8 cellular contexts compared by ENCODE assay signal in genomic region chr3:56799251-56799882, GRCh38. TPM values are rescaled to one million over a fixed set of nuclear protein-coding genes. Genes with fewer than 3 reads are reported as not detected.
A peak's percentile ranks its signal among the peaks of the same experiment; 100 is the strongest.
DNase-seq lines count a peak whose midpoint lies in the region; ATAC-seq, FAIRE-seq and TF ChIP-seq lines count a peak whose summit lies in the region.

No MANE protein-coding gene starts in this region.

- no peaks in the 10 kb centered on the region for H3K9me2 ChIP-seq in PC-9 (ENCODE audit: insufficient read depth)

- TF ChIP-seq EP300 in Ishikawa (IDR thresholded peaks at IDR 0.05; ENCODE audit: borderline replicate concordance): no peak

- in situ Hi-C loops in T47D (cut with HindIII; ENCODE audit: low pct_unique_long_range_greater_than_20kb, low sequenced_read_pairs): no loop called here

- H3F3A ChIP-seq in PC-9 (ENCODE audit: insufficient read depth, low read depth): peaks cover 4% of the 10 kb centered on the region; the same call in 1 of the 2 replicates

- H3K36me3 ChIP-seq in PC-9 (ENCODE audit: low read depth): no peaks in the 10 kb centered on the region
- peaks cover 0 to 4% of the 10 kb centered on the region in 2 experiments for H3K36me3 ChIP-seq in keratinocyte (ENCODE audit: control insufficient read depth in 2 of 2, extremely low read depth in 1 of 2, insufficient read depth in 2 of 2, low read length in 2 of 2)

- CTCF ChIA-PET in PC-9 (lab: Charles Lee): interaction anchor here (0.5 to 1.4 kb wide), 7 partner anchors 12 to 398 kb away, joined by 3 to 9 read pairs (median 4); no protein-coding TSS in a partner anchor

- peak overlapping the region; percentile 53 for H3K9ac ChIP-seq in keratinocyte (ENCODE audit: control insufficient read depth, extremely low read depth, insufficient read depth, low read length)

- dilution Hi-C loops in keratinocyte (cut with MboI; ENCODE audit: extremely low pct_ligation_motif_present, low sequenced_read_pairs): no loop called here

- POLR2A ChIA-PET in PC-9 (lab: Charles Lee; ENCODE audit: unreplicated experiment): no interaction called here

- peaks cover 16% of the 10 kb centered on the region for H3K36me3 Mint-ChIP-seq in stimulated activated effector memory CD8-positive, alpha-beta T cell treated with anti-CD3 and anti-CD28 coated beads, Interleukin-12 subunit alpha, Interleukin-12 subunit beta, amount 100 ng/mL, for 72 hours

- H2AFZ ChIP-seq in PC-9: no peak overlapping the region
- H2AFZ ChIP-seq in keratinocyte (ENCODE audit: control insufficient read depth, low read length): no peak overlapping the region

- BruUV-seq in PC-9 (replicated peaks; lab: Mats Ljungman, UMichigan): no TSS peak

- H3K27me3 ChIP-seq in PC-9 (ENCODE audit: insufficient read depth, low read depth): no peaks in the 10 kb centered on the region
- H3K27me3 ChIP-seq in keratinocyte (ENCODE audit: control insufficient read depth, extremely low read depth, insufficient read depth, low read length): no peaks in the 10 kb centered on the region

- TF ChIP-seq CTCF in PC-9 (conservative IDR thresholded peaks at IDR 0.05): peak; percentile 75
- peak; percentile 3 to 44 (median 35) for TF ChIP-seq CTCF in keratinocyte (optimal IDR thresholded peaks at IDR 0.05 in 1 of 3, IDR thresholded peaks at IDR 0.05 in 1 of 3, conservative IDR thresholded peaks at IDR 0.05 in 1 of 3; ENCODE audit: extremely low read depth in 1 of 3, insufficient read depth in 2 of 3, low read length in 3 of 3)

- H3K79me2 ChIP-seq in PC-9 (ENCODE audit: low read depth) (0 out of 2 replicates have a peak, but pooled peaks cover 4% of the 10 kb centered on the region), keratinocyte (ENCODE audit: control insufficient read depth, insufficient read depth, low read length) (peaks cover 68% of the 10 kb centered on the region)

- intact Hi-C loops in PC-9 (cut with micrococcal nuclease; ENCODE audit: unreplicated experiment): loop anchor here (1.0 kb wide), 1 partner anchor 97 kb away; no protein-coding TSS in a partner anchor

- no peaks in the 10 kb centered on the region for H4K20me1 ChIP-seq in PC-9 (ENCODE audit: insufficient read depth)
- peaks cover 2% of the 10 kb centered on the region for H4K20me1 ChIP-seq in keratinocyte (ENCODE audit: control insufficient read depth, extremely low read depth, insufficient read depth, low read length)

- H3K4me2 ChIP-seq in PC-9: peak overlapping the region; percentile 15; the same call in 1 of the 2 replicates
- H3K4me2 ChIP-seq in keratinocyte (ENCODE audit: control insufficient read depth, extremely low read depth, insufficient read depth, low read depth, low read length): peak overlapping the region; percentile 85

- H3K4me3 ChIP-seq in PC-9: no peak overlapping the region
- peak overlapping the region; percentile 60 to 96 (median 85) for H3K4me3 ChIP-seq in keratinocyte (ENCODE audit: control insufficient read depth in 2 of 3, extremely low read depth in 1 of 3, insufficient read depth in 2 of 3, low read depth in 1 of 3, low read length in 3 of 3)

- H3K9me3 Mint-ChIP-seq in stimulated activated effector memory CD8-positive, alpha-beta T cell treated with anti-CD3 and anti-CD28 coated beads, Interleukin-12 subunit alpha, Interleukin-12 subunit beta, amount 100 ng/mL, for 72 hours: no peaks in the 10 kb centered on the region

- H3K27ac ChIP-seq in PC-9 (no peak overlapping the region), keratinocyte (ENCODE audit: control insufficient read depth, insufficient read depth, low read length) (no peak overlapping the region)

- FAIRE-seq in keratinocyte (lab: Jason Lieb, UNC): no peak

- H3K9me3 ChIP-seq in PC-9 (ENCODE audit: insufficient read depth, low read depth): no peaks in the 10 kb centered on the region
- no peaks in the 10 kb centered on the region for H3K9me3 ChIP-seq in keratinocyte (ENCODE audit: control insufficient read depth, low read depth, low read length)

- peak overlapping the region; percentile 84 for H3K4me3 Mint-ChIP-seq in stimulated activated effector memory CD8-positive, alpha-beta T cell treated with anti-CD3 and anti-CD28 coated beads, Interleukin-12 subunit alpha, Interleukin-12 subunit beta, amount 100 ng/mL, for 72 hours

- no peaks in the 10 kb centered on the region for H3K9me1 ChIP-seq in keratinocyte (ENCODE audit: control insufficient read depth, extremely low read depth, insufficient read depth, low read length)

- no peak for ATAC-seq in stimulated activated effector memory CD8-positive, alpha-beta T cell treated with anti-CD3 and anti-CD28 coated beads, Interleukin-12 subunit alpha, Interleukin-12 subunit beta, amount 100 ng/mL, for 72 hours
- no peak for ATAC-seq in HG02973 (IDR thresholded peaks at IDR 0.05; ENCODE audit: unreplicated experiment)

- TF ChIP-seq RAD21 in Ishikawa (IDR thresholded peaks at IDR 0.05; ENCODE audit: low read depth): peak; percentile 59

- H3K4me1 Mint-ChIP-seq in stimulated activated effector memory CD8-positive, alpha-beta T cell treated with anti-CD3 and anti-CD28 coated beads, Interleukin-12 subunit alpha, Interleukin-12 subunit beta, amount 100 ng/mL, for 72 hours: peaks cover 52% of the 10 kb centered on the region

- H3K27ac Mint-ChIP-seq in stimulated activated effector memory CD8-positive, alpha-beta T cell treated with anti-CD3 and anti-CD28 coated beads, Interleukin-12 subunit alpha, Interleukin-12 subunit beta, amount 100 ng/mL, for 72 hours: peak overlapping the region; percentile 43

- DNase-seq in DMS114 treated with DMSO at 0.1 percent for 48 hours (lab: John Stamatoyannopoulos, UW; ENCODE audit: unreplicated experiment): peak; percentile 48
- peak in 1 of 2 experiments; percentile 62 for DNase-seq in PC-9
- peak; percentile 12 to 49 for DNase-seq in T47D (ENCODE audit: low read depth in 1 of 2, low spot score in 1 of 2)
- DNase-seq in keratinocyte (ENCODE audit: low read depth, low spot score): no peak
- no peak for DNase-seq in stimulated activated effector memory CD8-positive, alpha-beta T cell treated with anti-CD3 and anti-CD28 coated beads, Interleukin-12 subunit alpha, Interleukin-12 subunit beta, amount 100 ng/mL, for 72 hours (ENCODE audit: low spot score in 2 of 2)
- DNase-seq in NCI-H128 (lab: John Stamatoyannopoulos, UW; ENCODE audit: unreplicated experiment): no peak

- H3K4me1 ChIP-seq in PC-9 (replicated peaks; ENCODE audit: insufficient read depth) (peaks cover 38% of the 10 kb centered on the region), keratinocyte (ENCODE audit: control insufficient read depth, extremely low read depth, insufficient read depth, low read length) (peaks cover 31% of the 10 kb centered on the region)

TF ChIP-seq in Ishikawa, 13 proteins besides CTCF, POLR2A, EP300 and RAD21:
- TF ChIP-seq FOXM1 (IDR thresholded peaks at IDR 0.05; ENCODE audit: borderline replicate concordance, low read depth) (no peak), TEAD4 (IDR thresholded peaks at IDR 0.05) (no peak), YY1 (IDR thresholded peaks at IDR 0.05; ENCODE audit: low read depth) (no peak), CEBPB (IDR thresholded peaks at IDR 0.05) (no peak), EGR1 (IDR thresholded peaks at IDR 0.05) (no peak), ZBTB7A (IDR thresholded peaks at IDR 0.05; ENCODE audit: low read depth) (no peak), USF1 (IDR thresholded peaks at IDR 0.05) (no peak)

RNA-seq across cellular contexts. Expression of gene ARHGEF3, which starts 2.4 kb away (rescaled TPM):
- total RNA-seq in PC-9 (2021): 44.6 and 49.2 TPM in 2 replicates
- 18.6 to 29.9 TPM (median 26.2 TPM) in 3 replicates for polyA plus RNA-seq in keratinocyte
- 11.1 TPM for polyA plus RNA-seq in keratinocyte (2011; ENCODE audit: low read depth)
- polyA plus RNA-seq in keratinocyte (2011; cell fraction: cytosol; rRNA removed): 20.9 and 29.6 TPM in 2 replicates
- polyA plus RNA-seq in keratinocyte (2011; cell fraction: nucleus; rRNA removed): 40.7 and 41.9 TPM in 2 replicates
- 11.2 and 24.6 TPM in 2 replicates for polyA plus RNA-seq in keratinocyte (2012; ENCODE audit: low replicate concordance)
- 20.9 to 29.1 TPM (median 25.6 TPM) in 3 replicates for polyA minus RNA-seq in keratinocyte
- polyA minus RNA-seq in keratinocyte (2011; cell fraction: cytosol; rRNA and poly(A)+ RNA removed): 17.5 TPM
- 19.2 and 35.8 TPM in 2 replicates for polyA minus RNA-seq in keratinocyte (2011; cell fraction: nucleus; rRNA and poly(A)+ RNA removed)

Comparison
In these comparisons a context has a peak if more than half of its experiments do, and no peak if none do; other contexts are left out.
1. DNase-seq: peak in DMS114 treated with DMSO at 0.1 percent for 48 hours (single experiment) and T47D (2 of 2); none in keratinocyte (single experiment), stimulated activated effector memory CD8-positive, alpha-beta T cell treated with anti-CD3 and anti-CD28 coated beads, Interleukin-12 subunit alpha, Interleukin-12 subunit beta, amount 100 ng/mL, for 72 hours (0 of 2) and NCI-H128 (single experiment).